30 cellular contexts compared by ENCODE assay signal in genomic region chr7:123881300-123881699, GRCh38. TPM values are rescaled to one million over a fixed set of nuclear protein-coding genes. Genes with fewer than 3 reads are reported as not detected.
DNase-seq lines count a peak whose midpoint lies in the region; ATAC-seq, FAIRE-seq and TF ChIP-seq lines count a peak whose summit lies in the region.
"Had no signal": no experiment of that assay in that cellular context is flagged by ENCODE, and none has a peak within 500 bp of the region (broad histone marks: within the 10 kb centered on the region; RNA-seq: fewer than 3 reads in every experiment).

No MANE protein-coding gene starts in this region.

- no peak overlapping the region for H3K4me2 ChIP-seq in HepG2 (ENCODE audit: low read depth, low read length)
- H3K4me2 ChIP-seq: BLaER1 had no signal

- H3K9me3 ChIP-seq in HepG2 (ENCODE audit: low read length) = no peaks in the 10 kb centered on the region
- H3K9me3 ChIP-seq in right lobe of liver = no peaks in the 10 kb centered on the region
- no peaks in the 10 kb centered on the region for H3K9me3 ChIP-seq in HEK293 (ENCODE audit: control insufficient read depth, insufficient read depth, low read depth, low read length)
- no peaks in the 10 kb centered on the region for H3K9me3 ChIP-seq in suprapubic skin
- H3K9me3 ChIP-seq: BE2C, BLaER1 had no signal

- H3K27me3 ChIP-seq in HepG2 (ENCODE audit: control insufficient read depth in 1 of 2, insufficient read depth in 2 of 2, low read length in 2 of 2) (no peaks in the 10 kb centered on the region), right lobe of liver (no peaks in the 10 kb centered on the region), suprapubic skin (no peaks in the 10 kb centered on the region)
- H3K27me3 ChIP-seq: BE2C, BLaER1 had no signal

- CTCF ChIA-PET in HepG2 (lab: Yijun Ruan, JAX; ENCODE audit: low intra/inter-chr PET ratio, low total read pairs) (no interaction called here), HEK293 (lab: Yijun Ruan, JAX) (interaction anchor here (0.8 to 4.5 kb wide), 4 partner anchors 9 to 245 kb away, joined by 3 to 20 read pairs (median 6); no protein-coding TSS in a partner anchor)

- ATAC-seq in HepG2 (no peak), right lobe of liver (no peak)
- ATAC-seq: GM12878 had no signal

- DNase-seq in HepG2 (ENCODE audit: low spot score) (no peak), right lobe of liver (no peak), H54 (ENCODE audit: insufficient read length, low spot score) (no peak), suprapubic skin (ENCODE audit: low spot score in 2 of 2) (no peak)
- DNase-seq: ACHN; BE2C; C1 segment of cervical spinal cord; CD4-positive, alpha-beta memory T cell; CD4-positive, CD25-positive, alpha-beta regulatory T cell; CD8-positive, alpha-beta memory T cell; COR-L47; DMS 273 treated with DMSO at 0.1 percent for 48 hours; DMS153; DMS53; DMS79; DND-41; EL; GDM1 had no signal

- H3K36me3 ChIP-seq in HepG2 (replicated peaks in 1 of 2; ENCODE audit: control insufficient read depth in 1 of 2, insufficient read depth in 2 of 2, low read length in 2 of 2) (no peaks in the 10 kb centered on the region), right lobe of liver (no peaks in the 10 kb centered on the region), HEK293 (ENCODE audit: control insufficient read depth in 2 of 2, insufficient read depth in 1 of 2, low read length in 2 of 2) (no peaks in the 10 kb centered on the region), suprapubic skin (no peaks in the 10 kb centered on the region)
- H3K36me3 ChIP-seq: BE2C, BLaER1 had no signal

- TF ChIP-seq POLR2A in HepG2 (IDR thresholded peaks at IDR 0.05; ENCODE audit: insufficient read depth in 1 of 2, low read depth in 2 of 2, low read length in 2 of 2) (no peak), right lobe of liver (IDR thresholded peaks at IDR 0.05) (no peak), H54 (IDR thresholded peaks at IDR 0.05; ENCODE audit: low read depth, low read length) (no peak), suprapubic skin (IDR thresholded peaks at IDR 0.05) (no peak)

- no peak for TF ChIP-seq CTCF in HepG2 (CRISPR knock-in tag; IDR thresholded peaks at IDR 0.05)
- no peak for TF ChIP-seq CTCF in right lobe of liver (IDR thresholded peaks at IDR 0.05)
- no peak for TF ChIP-seq CTCF in HEK293 (tag by site-specific recombination; IDR thresholded peaks at IDR 0.05)
- TF ChIP-seq CTCF in suprapubic skin (IDR thresholded peaks at IDR 0.05) = no peak

- no peak overlapping the region for H3K9ac ChIP-seq in HepG2 (ENCODE audit: insufficient read depth, low read depth, low read length)
- H3K9ac ChIP-seq: BLaER1 had no signal

- FAIRE-seq in HepG2 (lab: Jason Lieb, UNC) (no peak), H54 (lab: Jason Lieb, UNC) (no peak)
- FAIRE-seq: GM12878, GM12892, GM18507 had no signal

- H3K27ac ChIP-seq in HepG2 (ENCODE audit: extremely low read length, insufficient read depth, low read length) = no peak overlapping the region
- no peak overlapping the region for H3K27ac ChIP-seq in right lobe of liver
- no peak overlapping the region for H3K27ac ChIP-seq in HEK293 (ENCODE audit: extremely low read depth, low read depth, low read length)
- no peak overlapping the region for H3K27ac ChIP-seq in suprapubic skin
- H3K27ac ChIP-seq: 22Rv1, BLaER1 had no signal

- WGBS in HepG2 (ENCODE audit: low lambda C conversion rate) = 0% methylated on average over 2 of the region's 2 CpGs
- WGBS in right lobe of liver (ENCODE audit: insufficient coverage, low coverage, low lambda C conversion rate, missing lambda C conversion rate) = 67% methylated on average over 2 of the region's 2 CpGs
- WGBS in suprapubic skin = 85% methylated on average over 2 of the region's 2 CpGs

- H3K4me1 ChIP-seq in HepG2 (ENCODE audit: insufficient read depth, low read length) = no peaks in the 10 kb centered on the region
- H3K4me1 ChIP-seq in right lobe of liver = peaks cover 0 to 8% (median under 1%) of the 10 kb centered on the region in 4 donors
- no peaks in the 10 kb centered on the region for H3K4me1 ChIP-seq in HEK293 (ENCODE audit: control insufficient read depth, insufficient read depth, low read length)
- H3K4me1 ChIP-seq in suprapubic skin = no peaks in the 10 kb centered on the region
- H3K4me1 ChIP-seq: BE2C, BLaER1 had no signal

- no peak overlapping the region for H3K4me3 ChIP-seq in HepG2 (replicated peaks in 1 of 3; ENCODE audit: insufficient read depth in 1 of 3, low read depth in 2 of 3, low read length in 3 of 3)
- no peak overlapping the region for H3K4me3 ChIP-seq in right lobe of liver
- H3K4me3 ChIP-seq in HEK293 (ENCODE audit: low read depth, low read length) = no peak overlapping the region
- H3K4me3 ChIP-seq in suprapubic skin = no peak overlapping the region
- H3K4me3 ChIP-seq: BLaER1, GM12878 had no signal

- in situ Hi-C loops in HepG2 (cut with HindIII; ENCODE audit: extremely low pct_ligation_motif_present, low pct_unique_long_range_greater_than_20kb) = no loop called here

- no peak overlapping the region for H2AFZ ChIP-seq in HepG2 (ENCODE audit: low read length)

- intact Hi-C loops in HepG2 (cut with micrococcal nuclease; ENCODE audit: unreplicated experiment) (no loop called here), right lobe of liver (cut with DNase I) (no loop called here)

- POLR2A ChIA-PET in HepG2 (lab: Yijun Ruan, JAX) (no interaction called here), HEK293 (lab: Yijun Ruan, JAX) (no interaction called here)

- BruUV-seq in HepG2 (replicated peaks; lab: Mats Ljungman, UMichigan) = no TSS peak

- no peaks in the 10 kb centered on the region for H4K20me1 ChIP-seq in HepG2 (ENCODE audit: insufficient read depth, low read length)
- H4K20me1 ChIP-seq: BLaER1 had no signal

- no peak for TF ChIP-seq RAD21 in HepG2 (CRISPR knock-in tag; IDR thresholded peaks at IDR 0.05)

- H3K79me2 ChIP-seq in HepG2 (ENCODE audit: insufficient read depth, low read length) = no peaks in the 10 kb centered on the region

- TF ChIP-seq EP300 in HepG2 (IDR thresholded peaks at IDR 0.05; ENCODE audit: low read depth in 2 of 2, low read length in 2 of 2) = no peak
- no peak for TF ChIP-seq EP300 in HepG2 (CRISPR knock-in tag; IDR thresholded peaks at IDR 0.05; ENCODE audit: borderline replicate concordance)
- no peak for TF ChIP-seq EP300 in suprapubic skin (IDR thresholded peaks at IDR 0.05)

TF ChIP-seq in HepG2, 621 proteins besides CTCF, POLR2A, EP300 and RAD21 (continues in another document):
- TF ChIP-seq ATF7 (IDR thresholded peaks at IDR 0.05) (peak; percentile 92), ATF7 (CRISPR knock-in tag; IDR thresholded peaks at IDR 0.05) (no peak)

TF ChIP-seq in HEK293, 187 proteins besides CTCF, POLR2A, EP300 and RAD21 (continues in another document):
- no peak for TF ChIP-seq ZNF174 (tag by site-specific recombination; IDR thresholded peaks at IDR 0.05)

RNA-seq across cellular contexts. Expression of gene HYAL4, which starts 36.3 kb away (rescaled TPM):
- total RNA-seq in HepG2 (2016; rRNA removed; fragmentation: Illumina TruSeq; extraction: Trizol) = not detected in 2 replicates
- not detected in 2 replicates for total RNA-seq in HepG2 (2016; cell fraction: cytosol; rRNA removed; fragmentation: Illumina TruSeq; extraction: Trizol; ENCODE audit: low read depth)
- not detected in 2 replicates for total RNA-seq in HepG2 (2016; cell fraction: insoluble cytoplasmic fraction; rRNA removed; fragmentation: Illumina TruSeq; extraction: Trizol)
- total RNA-seq in HepG2 (2016; cell fraction: membrane; rRNA removed; fragmentation: Illumina TruSeq; extraction: Trizol) = not detected in 2 replicates
- not detected in 2 replicates for total RNA-seq in HepG2 (2016; cell fraction: nucleus; rRNA removed; fragmentation: Illumina TruSeq; extraction: Trizol)
- polyA plus RNA-seq in HepG2 (2011; rRNA removed) = not detected in 2 replicates
- not detected in 2 replicates for polyA plus RNA-seq in HepG2 (2011; cell fraction: cytosol; rRNA removed)
- not detected in 2 replicates for polyA plus RNA-seq in HepG2 (2011; cell fraction: nucleus; rRNA removed)
- not detected in 2 replicates for polyA plus RNA-seq in HepG2 (2012)
- polyA plus RNA-seq in HepG2 (2016; cell fraction: cytosol; fragmentation: Illumina TruSeq; extraction: Trizol; ENCODE audit: low read depth) = not detected in 2 replicates
- polyA plus RNA-seq in HepG2 (2016; cell fraction: insoluble cytoplasmic fraction; fragmentation: Illumina TruSeq; extraction: Trizol; ENCODE audit: low read depth) = not detected in 2 replicates
- polyA plus RNA-seq in HepG2 (2016; cell fraction: membrane; fragmentation: Illumina TruSeq; extraction: Trizol; ENCODE audit: low read depth) = not detected in 2 replicates
- polyA plus RNA-seq in HepG2 (2016; cell fraction: nucleus; fragmentation: Illumina TruSeq; extraction: Trizol; ENCODE audit: insufficient read depth, low read depth) = not detected in 2 replicates
- 0.26 TPM in 1 of 2 replicates, not detected in the other for polyA minus RNA-seq in HepG2 (2011; rRNA and poly(A)+ RNA removed; ENCODE audit: low replicate concordance)
- polyA minus RNA-seq in HepG2 (2011; cell fraction: cytosol; rRNA and poly(A)+ RNA removed) = not detected in 2 replicates
- polyA minus RNA-seq in HepG2 (2011; cell fraction: nucleus; rRNA and poly(A)+ RNA removed) = not detected in 2 replicates
- total RNA-seq in right lobe of liver = not detected
- 1 to 10 TPM in 3 of 4 donors, under 1 TPM in 1; 0.95 to 2.8 (median 1.9) TPM for total RNA-seq in suprapubic skin
- total RNA-seq: A172; A673; CD4-positive, alpha-beta memory T cell; CD4-positive, CD25-positive, alpha-beta regulatory T cell; CD8-positive, alpha-beta memory T cell; G401 had no signal
- polyA plus RNA-seq: AG04450; CD14-positive monocyte; CD4-positive, alpha-beta memory T cell; CD4-positive, CD25-positive, alpha-beta regulatory T cell; CD8-positive, alpha-beta memory T cell had no signal

RNA-seq across cellular contexts. Expression of gene SPAM1, which starts 43.7 kb away (rescaled TPM):
- total RNA-seq in HepG2 (2016; rRNA removed; fragmentation: Illumina TruSeq; extraction: Trizol) = not detected in 2 replicates
- total RNA-seq in HepG2 (2016; cell fraction: cytosol; rRNA removed; fragmentation: Illumina TruSeq; extraction: Trizol; ENCODE audit: low read depth) = not detected in 2 replicates
- total RNA-seq in HepG2 (2016; cell fraction: insoluble cytoplasmic fraction; rRNA removed; fragmentation: Illumina TruSeq; extraction: Trizol) = not detected in 2 replicates
- total RNA-seq in HepG2 (2016; cell fraction: membrane; rRNA removed; fragmentation: Illumina TruSeq; extraction: Trizol) = not detected in 2 replicates
- total RNA-seq in HepG2 (2016; cell fraction: nucleus; rRNA removed; fragmentation: Illumina TruSeq; extraction: Trizol) = not detected in 2 replicates
- not detected in 2 replicates for polyA plus RNA-seq in HepG2 (2011; rRNA removed)
- polyA plus RNA-seq in HepG2 (2011; cell fraction: cytosol; rRNA removed) = not detected in 2 replicates
- not detected in 2 replicates for polyA plus RNA-seq in HepG2 (2011; cell fraction: nucleus; rRNA removed)
- not detected in 2 replicates for polyA plus RNA-seq in HepG2 (2012)
- polyA plus RNA-seq in HepG2 (2016; cell fraction: cytosol; fragmentation: Illumina TruSeq; extraction: Trizol; ENCODE audit: low read depth) = not detected in 2 replicates
- not detected in 2 replicates for polyA plus RNA-seq in HepG2 (2016; cell fraction: insoluble cytoplasmic fraction; fragmentation: Illumina TruSeq; extraction: Trizol; ENCODE audit: low read depth)
- not detected in 2 replicates for polyA plus RNA-seq in HepG2 (2016; cell fraction: membrane; fragmentation: Illumina TruSeq; extraction: Trizol; ENCODE audit: low read depth)
- not detected in 2 replicates for polyA plus RNA-seq in HepG2 (2016; cell fraction: nucleus; fragmentation: Illumina TruSeq; extraction: Trizol; ENCODE audit: insufficient read depth, low read depth)
- not detected in 2 replicates for polyA minus RNA-seq in HepG2 (2011; rRNA and poly(A)+ RNA removed; ENCODE audit: low replicate concordance)
- polyA minus RNA-seq in HepG2 (2011; cell fraction: cytosol; rRNA and poly(A)+ RNA removed) = not detected in 2 replicates
- polyA minus RNA-seq in HepG2 (2011; cell fraction: nucleus; rRNA and poly(A)+ RNA removed) = not detected in 2 replicates
- not detected for total RNA-seq in right lobe of liver
- not detected for total RNA-seq in suprapubic skin
- total RNA-seq: A172; A673; CD4-positive, alpha-beta memory T cell; CD4-positive, CD25-positive, alpha-beta regulatory T cell; CD8-positive, alpha-beta memory T cell; Daoy; G401; GM12878 had no signal
- polyA plus RNA-seq: AG04450; CD14-positive monocyte; CD4-positive, alpha-beta memory T cell; CD4-positive, CD25-positive, alpha-beta regulatory T cell; CD8-positive, alpha-beta memory T cell; GM12878 had no signal

Comparison
In these comparisons a context has a peak if more than half of its experiments do, and no peak if none do; other contexts are left out.
1. Of the 63 proteins assayed by ChIP-seq in both HepG2 and HEK293: peak only in HepG2: none; only in HEK293: ATF2; in both: none; in neither: 62.